ENCODE assay signal across 8 cellular contexts in the genomic region with DNA sequence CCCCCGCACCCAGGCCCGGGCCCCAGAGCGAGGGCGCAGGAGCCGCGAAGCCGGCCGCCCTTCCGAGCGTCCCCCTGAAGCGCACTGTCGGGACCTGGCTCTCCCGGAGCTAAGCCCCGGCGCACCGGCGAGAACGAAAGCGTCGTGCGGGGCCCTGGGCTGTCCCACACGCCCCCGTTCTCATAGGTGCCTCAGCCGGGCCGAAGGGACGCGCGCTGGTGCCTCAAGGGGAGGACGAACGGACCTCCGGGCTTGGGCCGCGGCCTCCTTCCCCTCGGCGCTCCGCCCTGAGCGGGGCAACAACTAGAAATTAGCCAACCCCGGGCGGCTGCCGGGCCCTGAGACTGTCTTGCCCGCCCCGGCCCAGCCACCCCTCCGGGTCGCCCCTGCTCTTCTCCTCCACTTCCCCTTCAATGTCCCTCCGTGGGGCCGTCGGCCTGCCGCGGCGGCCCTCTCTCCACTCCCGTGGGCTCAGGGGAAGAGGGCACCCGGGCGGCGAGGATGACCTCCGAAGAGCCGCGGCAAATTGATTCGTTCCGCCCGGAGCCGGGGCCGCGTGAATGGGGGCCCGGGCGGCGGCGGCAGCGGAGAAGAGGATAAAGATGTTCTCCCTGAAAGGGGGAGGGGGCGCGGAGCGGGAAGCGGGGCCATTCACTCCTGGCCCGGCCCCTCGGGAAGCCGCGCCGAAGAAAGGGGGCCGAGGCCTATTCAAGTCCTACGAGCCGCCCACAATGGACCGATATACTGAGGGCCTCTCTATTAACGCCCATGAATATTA.
DNase-seq lines count a peak whose midpoint lies in the region; ATAC-seq lines count a peak whose summit lies in the region.
"Had no signal": no experiment of that assay in that cellular context is flagged by ENCODE, and none has a peak within 500 bp of the region (broad histone marks: within the 10 kb centered on the region; RNA-seq: fewer than 3 reads in every experiment).

No MANE protein-coding gene starts in this region.

- H3K4me1 ChIP-seq in HUES48 (ENCODE audit: control insufficient read depth, insufficient read depth, low read length): peaks cover 23% of the 10 kb centered on the region
- no peaks in the 10 kb centered on the region for H3K4me1 ChIP-seq in adipocyte (ENCODE audit: control insufficient read depth, insufficient read depth, low read length)

- H3K9me3 Mint-ChIP-seq in stimulated activated memory B cell treated with anti-CD40 and anti-IgM and Interleukin-4, amounts not matched to agents 10 μg/mL and 1 μg/mL and 100 μg/mL, for 72 hours: no peaks in the 10 kb centered on the region

- no peaks in the 10 kb centered on the region; the same call in 1 of the 2 replicates for H3K9me3 ChIP-seq in HUES48 (ENCODE audit: control insufficient read depth, insufficient read depth, low read length)
- peaks cover 6% of the 10 kb centered on the region for H3K9me3 ChIP-seq in adipocyte (ENCODE audit: control insufficient read depth, low read length)
- H3K9me3 ChIP-seq in iPS-18c (ENCODE audit: control insufficient read depth, insufficient read depth, low read length): no peaks in the 10 kb centered on the region

- no peak overlapping the region for H3K9ac ChIP-seq in HUES48 (ENCODE audit: low read depth, low read length)
- H3K9ac ChIP-seq in adipocyte (ENCODE audit: low read length): no peak overlapping the region

- peaks cover 94% of the 10 kb centered on the region for H3K27me3 Mint-ChIP-seq in stimulated activated memory B cell treated with anti-CD40 and anti-IgM and Interleukin-4, amounts not matched to agents 10 μg/mL and 1 μg/mL and 100 μg/mL, for 72 hours

- DNase-seq in adipocyte (ENCODE audit: low read depth) (peak; percentile 34), NCI-H345 treated with DMSO at 0.1 percent for 48 hours (lab: John Stamatoyannopoulos, UW; ENCODE audit: unreplicated experiment) (no peak)
- DNase-seq: NCI-H345 had no signal

- ATAC-seq in stimulated activated memory B cell treated with anti-CD40 and anti-IgM and Interleukin-4, amounts not matched to agents 10 μg/mL and 1 μg/mL and 100 μg/mL, for 72 hours: no peak
- no peak for ATAC-seq in GM19463 (IDR thresholded peaks at IDR 0.05; ENCODE audit: unreplicated experiment)
- ATAC-seq in GM21619 (IDR thresholded peaks at IDR 0.05; ENCODE audit: unreplicated experiment): no peak

- H3K4me3 ChIP-seq in HUES48 (ENCODE audit: low read depth, low read length) (peak overlapping the region; percentile 47; the same call in 1 of the 2 replicates), adipocyte (ENCODE audit: low read length) (no peak overlapping the region), iPS-18c (ENCODE audit: insufficient read depth, low read depth, low read length) (peak overlapping the region; percentile 36; the same call in 1 of the 2 replicates)

- H3K27ac Mint-ChIP-seq in stimulated activated memory B cell treated with anti-CD40 and anti-IgM and Interleukin-4, amounts not matched to agents 10 μg/mL and 1 μg/mL and 100 μg/mL, for 72 hours: no peak overlapping the region

- peak overlapping the region; percentile 38 for H3K4me3 Mint-ChIP-seq in stimulated activated memory B cell treated with anti-CD40 and anti-IgM and Interleukin-4, amounts not matched to agents 10 μg/mL and 1 μg/mL and 100 μg/mL, for 72 hours

- peaks cover 46% of the 10 kb centered on the region for H3K4me1 Mint-ChIP-seq in stimulated activated memory B cell treated with anti-CD40 and anti-IgM and Interleukin-4, amounts not matched to agents 10 μg/mL and 1 μg/mL and 100 μg/mL, for 72 hours

- H3K36me3 ChIP-seq in HUES48 (ENCODE audit: control insufficient read depth, insufficient read depth, low read length) (no peaks in the 10 kb centered on the region), adipocyte (ENCODE audit: control insufficient read depth, insufficient read depth, low read length, severe bottlenecking) (no peaks in the 10 kb centered on the region)

- peaks cover 5% of the 10 kb centered on the region for H3K36me3 Mint-ChIP-seq in stimulated activated memory B cell treated with anti-CD40 and anti-IgM and Interleukin-4, amounts not matched to agents 10 μg/mL and 1 μg/mL and 100 μg/mL, for 72 hours

- H3K27me3 ChIP-seq in HUES48 (ENCODE audit: control insufficient read depth, insufficient read depth, low read length) (peaks cover 100% of the 10 kb centered on the region), adipocyte (replicated peaks; ENCODE audit: control insufficient read depth, insufficient read depth, low read length) (peaks cover 73% of the 10 kb centered on the region)

- H3K27ac ChIP-seq in HUES48 (ENCODE audit: low read depth, low read length): no peak overlapping the region
